1 cellular context compared by ENCODE assay signal in the genomic region with DNA sequence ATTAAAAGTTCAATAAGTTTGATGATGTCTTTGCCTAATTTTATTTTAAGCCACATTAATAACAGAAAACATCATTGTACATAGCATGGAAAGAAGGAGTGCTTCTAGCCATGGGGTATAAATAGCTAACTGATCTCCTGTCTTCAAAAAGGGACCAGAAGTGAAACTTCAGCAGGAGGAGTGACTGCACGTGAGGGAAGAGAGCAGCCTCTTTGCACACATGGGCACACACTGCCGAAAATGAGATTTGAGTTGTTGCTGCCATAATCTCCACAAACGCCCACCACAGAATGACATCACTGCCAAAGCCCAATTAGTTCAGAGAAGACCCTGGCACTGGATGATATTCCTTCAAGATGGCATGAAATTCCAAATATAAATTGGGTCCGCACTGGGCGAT.
TF ChIP-seq lines count a peak whose summit lies in the region.

No MANE protein-coding gene starts in this region.

TF ChIP-seq in GM23338, 12 proteins besides CTCF, POLR2A, EP300 and RAD21 (continued from another document):
- TF ChIP-seq, protein P1, sequence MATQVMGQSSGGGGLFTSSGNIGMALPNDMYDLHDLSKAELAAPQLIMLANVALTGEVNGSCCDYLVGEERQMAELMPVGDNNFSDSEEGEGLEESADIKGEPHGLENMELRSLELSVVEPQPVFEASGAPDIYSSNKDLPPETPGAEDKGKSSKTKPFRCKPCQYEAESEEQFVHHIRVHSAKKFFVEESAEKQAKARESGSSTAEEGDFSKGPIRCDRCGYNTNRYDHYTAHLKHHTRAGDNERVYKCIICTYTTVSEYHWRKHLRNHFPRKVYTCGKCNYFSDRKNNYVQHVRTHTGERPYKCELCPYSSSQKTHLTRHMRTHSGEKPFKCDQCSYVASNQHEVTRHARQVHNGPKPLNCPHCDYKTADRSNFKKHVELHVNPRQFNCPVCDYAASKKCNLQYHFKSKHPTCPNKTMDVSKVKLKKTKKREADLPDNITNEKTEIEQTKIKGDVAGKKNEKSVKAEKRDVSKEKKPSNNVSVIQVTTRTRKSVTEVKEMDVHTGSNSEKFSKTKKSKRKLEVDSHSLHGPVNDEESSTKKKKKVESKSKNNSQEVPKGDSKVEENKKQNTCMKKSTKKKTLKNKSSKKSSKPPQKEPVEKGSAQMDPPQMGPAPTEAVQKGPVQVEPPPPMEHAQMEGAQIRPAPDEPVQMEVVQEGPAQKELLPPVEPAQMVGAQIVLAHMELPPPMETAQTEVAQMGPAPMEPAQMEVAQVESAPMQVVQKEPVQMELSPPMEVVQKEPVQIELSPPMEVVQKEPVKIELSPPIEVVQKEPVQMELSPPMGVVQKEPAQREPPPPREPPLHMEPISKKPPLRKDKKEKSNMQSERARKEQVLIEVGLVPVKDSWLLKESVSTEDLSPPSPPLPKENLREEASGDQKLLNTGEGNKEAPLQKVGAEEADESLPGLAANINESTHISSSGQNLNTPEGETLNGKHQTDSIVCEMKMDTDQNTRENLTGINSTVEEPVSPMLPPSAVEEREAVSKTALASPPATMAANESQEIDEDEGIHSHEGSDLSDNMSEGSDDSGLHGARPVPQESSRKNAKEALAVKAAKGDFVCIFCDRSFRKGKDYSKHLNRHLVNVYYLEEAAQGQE (IDR thresholded peaks at IDR 0.05; ENCODE audit: unreplicated experiment), result no peak
- TF ChIP-seq JUNB (IDR thresholded peaks at IDR 0.05; ENCODE audit: unreplicated experiment) (no peak), NANOG (IDR thresholded peaks at IDR 0.05; ENCODE audit: borderline replicate concordance) (no peak), EZH2 (IDR thresholded peaks at IDR 0.05; ENCODE audit: low read depth, unreplicated experiment) (no peak), ZNF331 (CRISPR knock-in tag; IDR thresholded peaks at IDR 0.05; ENCODE audit: low read depth) (no peak), EZH2phosphoT487 (IDR thresholded peaks at IDR 0.05; ENCODE audit: unreplicated experiment) (no peak), ZNF114 (CRISPR knock-in tag; IDR thresholded peaks at IDR 0.05) (no peak), CREB1 (CRISPR knock-in tag; IDR thresholded peaks at IDR 0.05; ENCODE audit: low read depth) (no peak), STAT1 (IDR thresholded peaks at IDR 0.05; ENCODE audit: unreplicated experiment) (no peak)
- TF ChIP-seq, protein P2, sequence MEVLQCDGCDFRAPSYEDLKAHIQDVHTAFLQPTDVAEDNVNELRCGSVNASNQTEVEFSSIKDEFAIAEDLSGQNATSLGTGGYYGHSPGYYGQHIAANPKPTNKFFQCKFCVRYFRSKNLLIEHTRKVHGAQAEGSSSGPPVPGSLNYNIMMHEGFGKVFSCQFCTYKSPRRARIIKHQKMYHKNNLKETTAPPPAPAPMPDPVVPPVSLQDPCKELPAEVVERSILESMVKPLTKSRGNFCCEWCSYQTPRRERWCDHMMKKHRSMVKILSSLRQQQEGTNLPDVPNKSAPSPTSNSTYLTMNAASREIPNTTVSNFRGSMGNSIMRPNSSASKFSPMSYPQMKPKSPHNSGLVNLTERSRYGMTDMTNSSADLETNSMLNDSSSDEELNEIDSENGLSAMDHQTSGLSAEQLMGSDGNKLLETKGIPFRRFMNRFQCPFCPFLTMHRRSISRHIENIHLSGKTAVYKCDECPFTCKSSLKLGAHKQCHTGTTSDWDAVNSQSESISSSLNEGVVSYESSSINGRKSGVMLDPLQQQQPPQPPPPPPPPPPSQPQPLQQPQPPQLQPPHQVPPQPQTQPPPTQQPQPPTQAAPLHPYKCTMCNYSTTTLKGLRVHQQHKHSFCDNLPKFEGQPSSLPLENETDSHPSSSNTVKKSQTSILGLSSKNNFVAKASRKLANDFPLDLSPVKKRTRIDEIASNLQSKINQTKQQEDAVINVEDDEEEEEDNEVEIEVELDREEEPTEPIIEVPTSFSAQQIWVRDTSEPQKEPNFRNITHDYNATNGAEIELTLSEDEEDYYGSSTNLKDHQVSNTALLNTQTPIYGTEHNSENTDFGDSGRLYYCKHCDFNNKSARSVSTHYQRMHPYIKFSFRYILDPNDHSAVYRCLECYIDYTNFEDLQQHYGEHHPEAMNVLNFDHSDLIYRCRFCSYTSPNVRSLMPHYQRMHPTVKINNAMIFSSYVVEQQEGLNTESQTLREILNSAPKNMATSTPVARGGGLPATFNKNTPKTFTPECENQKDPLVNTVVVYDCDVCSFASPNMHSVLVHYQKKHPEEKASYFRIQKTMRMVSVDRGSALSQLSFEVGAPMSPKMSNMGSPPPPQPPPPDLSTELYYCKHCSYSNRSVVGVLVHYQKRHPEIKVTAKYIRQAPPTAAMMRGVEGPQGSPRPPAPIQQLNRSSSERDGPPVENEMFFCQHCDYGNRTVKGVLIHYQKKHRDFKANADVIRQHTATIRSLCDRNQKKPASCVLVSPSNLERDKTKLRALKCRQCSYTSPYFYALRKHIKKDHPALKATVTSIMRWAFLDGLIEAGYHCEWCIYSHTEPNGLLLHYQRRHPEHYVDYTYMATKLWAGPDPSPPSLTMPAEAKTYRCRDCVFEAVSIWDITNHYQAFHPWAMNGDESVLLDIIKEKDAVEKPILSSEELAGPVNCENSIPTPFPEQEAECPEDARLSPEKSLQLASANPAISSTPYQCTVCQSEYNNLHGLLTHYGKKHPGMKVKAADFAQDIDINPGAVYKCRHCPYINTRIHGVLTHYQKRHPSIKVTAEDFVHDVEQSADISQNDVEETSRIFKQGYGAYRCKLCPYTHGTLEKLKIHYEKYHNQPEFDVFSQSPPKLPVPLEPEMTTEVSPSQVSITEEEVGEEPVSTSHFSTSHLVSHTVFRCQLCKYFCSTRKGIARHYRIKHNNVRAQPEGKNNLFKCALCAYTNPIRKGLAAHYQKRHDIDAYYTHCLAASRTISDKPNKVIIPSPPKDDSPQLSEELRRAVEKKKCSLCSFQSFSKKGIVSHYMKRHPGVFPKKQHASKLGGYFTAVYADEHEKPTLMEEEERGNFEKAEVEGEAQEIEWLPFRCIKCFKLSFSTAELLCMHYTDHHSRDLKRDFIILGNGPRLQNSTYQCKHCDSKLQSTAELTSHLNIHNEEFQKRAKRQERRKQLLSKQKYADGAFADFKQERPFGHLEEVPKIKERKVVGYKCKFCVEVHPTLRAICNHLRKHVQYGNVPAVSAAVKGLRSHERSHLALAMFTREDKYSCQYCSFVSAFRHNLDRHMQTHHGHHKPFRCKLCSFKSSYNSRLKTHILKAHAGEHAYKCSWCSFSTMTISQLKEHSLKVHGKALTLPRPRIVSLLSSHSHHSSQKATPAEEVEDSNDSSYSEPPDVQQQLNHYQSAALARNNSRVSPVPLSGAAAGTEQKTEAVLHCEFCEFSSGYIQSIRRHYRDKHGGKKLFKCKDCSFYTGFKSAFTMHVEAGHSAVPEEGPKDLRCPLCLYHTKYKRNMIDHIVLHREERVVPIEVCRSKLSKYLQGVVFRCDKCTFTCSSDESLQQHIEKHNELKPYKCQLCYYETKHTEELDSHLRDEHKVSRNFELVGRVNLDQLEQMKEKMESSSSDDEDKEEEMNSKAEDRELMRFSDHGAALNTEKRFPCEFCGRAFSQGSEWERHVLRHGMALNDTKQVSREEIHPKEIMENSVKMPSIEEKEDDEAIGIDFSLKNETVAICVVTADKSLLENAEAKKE (CRISPR knock-in tag; IDR thresholded peaks at IDR 0.05), result no peak
